In genomic region chr7:26185131-26185906, GRCh38 we compare ENCODE assay signal across 8 cellular contexts. TPM values are rescaled to one million over a fixed set of nuclear protein-coding genes. Genes with fewer than 3 reads are reported as not detected.
DNase-seq lines count a peak whose midpoint lies in the region; ATAC-seq and TF ChIP-seq lines count a peak whose summit lies in the region.
"Not testable (repeated sequence)": the region's sequence is repeated elsewhere in the genome, so short reads cannot be mapped to it uniquely, and the experiment has no call there.

No MANE protein-coding gene starts in this region.

- CTCF ChIA-PET in PC-9 (lab: Charles Lee) = not testable (repeated sequence)
- CTCF ChIA-PET in activated CD4-positive, alpha-beta T cell treated with anti-CD3 and anti-CD28 coated beads for 36 hours (lab: Charles Lee) = interaction anchor here (0.7 to 1.6 kb wide), 4 partner anchors 12 to 293 kb away, joined by 3 to 4 read pairs (median 3); no protein-coding TSS in a partner anchor

- H4K20me1 ChIP-seq in DND-41 (ENCODE audit: insufficient read depth, low read length) = peaks cover 43% of the 10 kb centered on the region
- peaks cover 40% of the 10 kb centered on the region for H4K20me1 ChIP-seq in PC-9 (ENCODE audit: insufficient read depth)

- H3K36me3 Mint-ChIP-seq in activated CD4-positive, alpha-beta T cell treated with anti-CD3 and anti-CD28 coated beads for 36 hours (ENCODE audit: low read depth) = peaks cover 61% of the 10 kb centered on the region
- H3K36me3 Mint-ChIP-seq in activated naive CD8-positive, alpha-beta T cell treated with anti-CD3 and anti-CD28 coated beads, Interleukin-2, amount 10 ng/mL, durations not matched to agents 7 days and 5 days = peaks cover 28% of the 10 kb centered on the region
- H3K36me3 Mint-ChIP-seq in stimulated activated naive CD8-positive, alpha-beta T cell treated with anti-CD3 and anti-CD28 coated beads, Interleukin-15, Interleukin-2, amounts not matched to agents 100 ng/mL and 50 ng/mL, for 24 hours (ENCODE audit: low read depth) = peaks cover 84% of the 10 kb centered on the region

- H3K9ac ChIP-seq in DND-41 (ENCODE audit: low read depth, low read length); HUES64 (ENCODE audit: low read depth, low read length): not testable (repeated sequence)

- not testable (repeated sequence) for H3K9me2 ChIP-seq in PC-9 (ENCODE audit: insufficient read depth)

- H3F3A ChIP-seq in PC-9 (ENCODE audit: insufficient read depth, low read depth) = peaks cover 100% of the 10 kb centered on the region

- BruUV-seq in PC-9 (replicated peaks; lab: Mats Ljungman, UMichigan) = TSS peak; percentile 31

- H3K27ac Mint-ChIP-seq in activated CD4-positive, alpha-beta T cell treated with anti-CD3 and anti-CD28 coated beads for 36 hours = peak overlapping the region; percentile 81
- peak overlapping the region; percentile 81 for H3K27ac Mint-ChIP-seq in activated naive CD8-positive, alpha-beta T cell treated with anti-CD3 and anti-CD28 coated beads, Interleukin-2, amount 10 ng/mL, durations not matched to agents 7 days and 5 days
- peak overlapping the region; percentile 78 for H3K27ac Mint-ChIP-seq in stimulated activated naive CD8-positive, alpha-beta T cell treated with anti-CD3 and anti-CD28 coated beads, Interleukin-15, Interleukin-2, amounts not matched to agents 100 ng/mL and 50 ng/mL, for 24 hours

- H3K36me3 ChIP-seq in DND-41 (ENCODE audit: insufficient read depth, low read length) (peaks cover 19% of the 10 kb centered on the region), HUES64 (ENCODE audit: insufficient read depth, low read length) (peaks cover 54% of the 10 kb centered on the region), PC-9 (ENCODE audit: low read depth) (peaks cover 62% of the 10 kb centered on the region), mesodermal cell (ENCODE audit: control insufficient read depth, insufficient read depth, low read length) (peaks cover 35% of the 10 kb centered on the region)

- H3K79me2 ChIP-seq in DND-41 (ENCODE audit: insufficient read depth, low read length) = not testable (repeated sequence)
- peaks cover 18% of the 10 kb centered on the region for H3K79me2 ChIP-seq in PC-9 (ENCODE audit: low read depth)

- intact Hi-C loops in PC-9 (cut with micrococcal nuclease; ENCODE audit: unreplicated experiment) = not testable (repeated sequence)
- intact Hi-C loops in activated CD4-positive, alpha-beta T cell treated with anti-CD3 and anti-CD28 coated beads for 36 hours (cut with DNase I, micrococcal nuclease) = loop anchor here in 1 of 2 experiments (5.0 kb wide), 1 partner anchor 293 kb away; no protein-coding TSS in a partner anchor

- not testable (repeated sequence) for H3K9me3 Mint-ChIP-seq in activated CD4-positive, alpha-beta T cell treated with anti-CD3 and anti-CD28 coated beads for 36 hours (ENCODE audit: low read depth); activated naive CD8-positive, alpha-beta T cell treated with anti-CD3 and anti-CD28 coated beads, Interleukin-2, amount 10 ng/mL, durations not matched to agents 7 days and 5 days; stimulated activated naive CD8-positive, alpha-beta T cell treated with anti-CD3 and anti-CD28 coated beads, Interleukin-15, Interleukin-2, amounts not matched to agents 100 ng/mL and 50 ng/mL, for 24 hours

- H3K27ac ChIP-seq in DND-41 (ENCODE audit: low read length) = not testable (repeated sequence)
- H3K27ac ChIP-seq in HUES64 (ENCODE audit: low read depth, low read length) (peak overlapping the region; percentile 21; the same call in 1 of the 2 replicates), PC-9 (peak overlapping the region; percentile 57), mesodermal cell (ENCODE audit: low read depth, low read length, severe bottlenecking) (peak overlapping the region; percentile 19)

- ATAC-seq in DND-41 (ENCODE audit: insufficient read depth, low read depth) (peak; percentile 6; the same call in 2 of the 3 replicates), GM21529 (IDR thresholded peaks at IDR 0.05; ENCODE audit: unreplicated experiment) (peak; percentile 40)
- peak; percentile 10 for ATAC-seq in activated CD4-positive, alpha-beta T cell treated with anti-CD3 and anti-CD28 coated beads for 36 hours
- ATAC-seq in activated naive CD8-positive, alpha-beta T cell treated with anti-CD3 and anti-CD28 coated beads, Interleukin-2, amount 10 ng/mL, durations not matched to agents 7 days and 5 days (ENCODE audit: low read depth) = peak; percentile 34

- not testable (repeated sequence) for H3K9me3 ChIP-seq in DND-41 (ENCODE audit: insufficient read depth, low read length, severe bottlenecking); HUES64 (ENCODE audit: insufficient read depth, low read depth, low read length); PC-9 (ENCODE audit: insufficient read depth, low read depth); mesodermal cell (ENCODE audit: control insufficient read depth, low read length)

- not testable (repeated sequence) for H3K4me3 ChIP-seq in DND-41 (ENCODE audit: low read depth in 1 of 2, low read length in 2 of 2); HUES64 (ENCODE audit: low read length); PC-9; mesodermal cell (ENCODE audit: extremely low read depth, insufficient read depth, low read length, poor library complexity, severe bottlenecking)

- not testable (repeated sequence) for H3K27me3 Mint-ChIP-seq in activated CD4-positive, alpha-beta T cell treated with anti-CD3 and anti-CD28 coated beads for 36 hours; activated naive CD8-positive, alpha-beta T cell treated with anti-CD3 and anti-CD28 coated beads, Interleukin-2, amount 10 ng/mL, durations not matched to agents 7 days and 5 days; stimulated activated naive CD8-positive, alpha-beta T cell treated with anti-CD3 and anti-CD28 coated beads, Interleukin-15, Interleukin-2, amounts not matched to agents 100 ng/mL and 50 ng/mL, for 24 hours

- POLR2A ChIA-PET in PC-9 (lab: Charles Lee; ENCODE audit: unreplicated experiment) = interaction anchor here (0.7 kb wide), 1 partner anchor 14 kb away, joined by 4 read pairs; no protein-coding TSS in a partner anchor
- POLR2A ChIA-PET in activated CD4-positive, alpha-beta T cell treated with anti-CD3 and anti-CD28 coated beads for 36 hours (lab: Charles Lee) = interaction anchor here (0.6 to 1.3 kb wide), 7 partner anchors 15 to 175 kb away, joined by 3 to 5 read pairs (median 4); partner anchors contain the start of gene CBX3
- POLR2A ChIA-PET in activated naive CD8-positive, alpha-beta T cell treated with anti-CD3 and anti-CD28 coated beads, Interleukin-2, amount 10 ng/mL, durations not matched to agents 7 days and 5 days (lab: Charles Lee) = interaction anchor here (0.9 to 5.9 kb wide), 3 partner anchors 9 to 33 kb away, joined by 4 to 107 read pairs (median 9); partner anchors contain the start of genes CBX3, HNRNPA2B1 and NFE2L3

- 96% methylated on average over 10 of the region's 10 CpGs for WGBS in HUES64
- WGBS in mesodermal cell (ENCODE audit: insufficient coverage in 2 of 2), 2 experiments = 93 to 100% methylated on average over 2 to 8 of the region's 10 CpGs

- not testable (repeated sequence) for H3K4me2 ChIP-seq in DND-41 (ENCODE audit: insufficient read depth, low read length); PC-9

- not testable (repeated sequence) for H3K4me3 Mint-ChIP-seq in activated CD4-positive, alpha-beta T cell treated with anti-CD3 and anti-CD28 coated beads for 36 hours
- H3K4me3 Mint-ChIP-seq in activated naive CD8-positive, alpha-beta T cell treated with anti-CD3 and anti-CD28 coated beads, Interleukin-2, amount 10 ng/mL, durations not matched to agents 7 days and 5 days = peak overlapping the region; percentile 33
- H3K4me3 Mint-ChIP-seq in stimulated activated naive CD8-positive, alpha-beta T cell treated with anti-CD3 and anti-CD28 coated beads, Interleukin-15, Interleukin-2, amounts not matched to agents 100 ng/mL and 50 ng/mL, for 24 hours = peak overlapping the region; percentile 53

- DNase-seq in DND-41 = peak; percentile 24
- not testable (repeated sequence) for DNase-seq in PC-9; activated CD4-positive, alpha-beta T cell treated with anti-CD3 and anti-CD28 coated beads for 36 hours; activated naive CD8-positive, alpha-beta T cell treated with anti-CD3 and anti-CD28 coated beads, Interleukin-2, amount 10 ng/mL, durations not matched to agents 7 days and 5 days

- H3K4me1 ChIP-seq in DND-41 (ENCODE audit: insufficient read depth, low read length); HUES64 (ENCODE audit: insufficient read depth, low read length); PC-9 (replicated peaks; ENCODE audit: insufficient read depth); mesodermal cell (ENCODE audit: control insufficient read depth, insufficient read depth, low read length, poor library complexity, severe bottlenecking): not testable (repeated sequence)

- H2AFZ ChIP-seq in DND-41 (ENCODE audit: low read depth, low read length); PC-9: not testable (repeated sequence)

- not testable (repeated sequence) for H3K27me3 ChIP-seq in DND-41 (ENCODE audit: insufficient read depth, low read length, poor library complexity); HUES64 (ENCODE audit: insufficient read depth, low read length); PC-9 (ENCODE audit: insufficient read depth, low read depth)

- peaks cover 61% of the 10 kb centered on the region for H3K4me1 Mint-ChIP-seq in activated CD4-positive, alpha-beta T cell treated with anti-CD3 and anti-CD28 coated beads for 36 hours
- peaks cover 43% of the 10 kb centered on the region for H3K4me1 Mint-ChIP-seq in activated naive CD8-positive, alpha-beta T cell treated with anti-CD3 and anti-CD28 coated beads, Interleukin-2, amount 10 ng/mL, durations not matched to agents 7 days and 5 days
- peaks cover 85% of the 10 kb centered on the region for H3K4me1 Mint-ChIP-seq in stimulated activated naive CD8-positive, alpha-beta T cell treated with anti-CD3 and anti-CD28 coated beads, Interleukin-15, Interleukin-2, amounts not matched to agents 100 ng/mL and 50 ng/mL, for 24 hours (ENCODE audit: low read depth)

- TF ChIP-seq CTCF in DND-41 (IDR thresholded peaks at IDR 0.05; ENCODE audit: borderline replicate concordance, extremely low read depth, low read length, poor library complexity, severe bottlenecking) = not testable (repeated sequence)
- TF ChIP-seq CTCF in PC-9 (conservative IDR thresholded peaks at IDR 0.05) = 0 out of 2 replicates have a peak, but pooled peaks have one; percentile 5

RNA-seq across cellular contexts. Expression of gene HNRNPA2B1, which starts 15.2 kb away (rescaled TPM):
- polyA plus RNA-seq in HUES64 (2013, experiment 1 of 2) = 947 TPM
- 1,093 TPM for polyA plus RNA-seq in HUES64 (2013, experiment 2 of 2)
- 526 and 792 TPM in 2 replicates for total RNA-seq in PC-9 (2021)
- total RNA-seq in activated CD4-positive, alpha-beta T cell treated with anti-CD3 and anti-CD28 coated beads for 36 hours = 100 to 1,000 TPM; 600 to 996 TPM
- 100 to 1,000 TPM; 653 to 667 TPM for total RNA-seq in activated naive CD8-positive, alpha-beta T cell treated with anti-CD3 and anti-CD28 coated beads, Interleukin-2, amount 10 ng/mL, durations not matched to agents 7 days and 5 days
- 704 TPM for polyA plus RNA-seq in mesodermal cell (2013, experiment 1 of 2)
- 808 TPM for polyA plus RNA-seq in mesodermal cell (2013, experiment 2 of 2)

RNA-seq across cellular contexts. Expression of gene CBX3, which starts 16.2 kb away (rescaled TPM):
- polyA plus RNA-seq in HUES64 (2013, experiment 1 of 2) = 231 TPM
- polyA plus RNA-seq in HUES64 (2013, experiment 2 of 2) = 241 TPM
- 282 and 308 TPM in 2 replicates for total RNA-seq in PC-9 (2021)
- total RNA-seq in activated CD4-positive, alpha-beta T cell treated with anti-CD3 and anti-CD28 coated beads for 36 hours = 100 to 1,000 TPM; 173 to 300 TPM
- total RNA-seq in activated naive CD8-positive, alpha-beta T cell treated with anti-CD3 and anti-CD28 coated beads, Interleukin-2, amount 10 ng/mL, durations not matched to agents 7 days and 5 days = 100 to 1,000 TPM; 227 to 235 TPM
- polyA plus RNA-seq in mesodermal cell (2013, experiment 1 of 2) = 210 TPM
- polyA plus RNA-seq in mesodermal cell (2013, experiment 2 of 2) = 263 TPM

RNA-seq across cellular contexts. Expression of gene NFE2L3, which starts 33.3 kb away (rescaled TPM):
- 59.2 TPM for polyA plus RNA-seq in HUES64 (2013, experiment 1 of 2)
- polyA plus RNA-seq in HUES64 (2013, experiment 2 of 2) = 66.1 TPM
- 44.2 and 49.1 TPM in 2 replicates for total RNA-seq in PC-9 (2021)
- 10 to 100 TPM; 19.9 to 23.8 TPM for total RNA-seq in activated CD4-positive, alpha-beta T cell treated with anti-CD3 and anti-CD28 coated beads for 36 hours
- 10 to 100 TPM in 1 of 2 experiments, 1 to 10 TPM in 1; 10.0 to 10.3 TPM for total RNA-seq in activated naive CD8-positive, alpha-beta T cell treated with anti-CD3 and anti-CD28 coated beads, Interleukin-2, amount 10 ng/mL, durations not matched to agents 7 days and 5 days
- polyA plus RNA-seq in mesodermal cell (2013, experiment 1 of 2) = 19.0 TPM
- polyA plus RNA-seq in mesodermal cell (2013, experiment 2 of 2) = 18.1 TPM
